In the genomic region with DNA sequence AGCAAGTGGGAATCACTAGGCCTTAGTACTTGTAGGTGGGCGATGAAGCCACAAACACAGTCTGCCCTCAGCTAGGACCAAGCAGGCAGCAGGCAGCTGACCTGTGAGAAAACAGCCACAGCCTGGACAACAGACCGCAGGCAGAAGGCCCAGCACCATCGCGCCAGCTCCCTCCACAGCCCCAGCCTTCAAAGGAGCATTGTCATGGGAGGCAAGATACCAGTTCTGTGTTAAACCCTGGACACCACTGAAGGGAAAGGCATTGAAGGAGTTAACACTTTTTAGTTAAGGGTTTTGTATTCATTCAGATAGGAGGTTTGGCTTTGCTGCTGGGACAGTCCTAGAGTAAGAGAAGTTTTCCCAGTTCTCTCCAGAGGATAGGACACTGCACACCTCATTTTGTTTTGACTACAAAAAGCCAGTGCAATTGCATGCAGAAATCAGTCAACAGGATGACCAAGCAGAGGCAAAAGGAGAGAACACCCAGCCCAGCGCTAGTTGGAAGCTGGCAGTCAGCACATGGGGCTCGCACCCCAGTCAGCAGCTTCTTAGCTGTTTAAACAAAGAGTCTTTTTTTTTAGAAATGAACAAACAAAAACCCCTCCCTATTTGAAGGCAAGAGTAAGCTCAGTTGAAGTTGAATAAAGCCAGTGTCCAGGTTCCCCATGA, we compare ENCODE assay signal across 17 cellular contexts.
"Had no signal": no experiment of that assay in that cellular context is flagged by ENCODE, and none has a peak within 500 bp of the region (broad histone marks: within the 10 kb centered on the region; RNA-seq: fewer than 3 reads in every experiment).

No MANE protein-coding gene starts in this region.

- H3K27ac Mint-ChIP-seq: activated CD4-positive, alpha-beta T cell treated with anti-CD3 and anti-CD28 coated beads for 36 hours; activated CD8-positive, alpha-beta T cell treated with anti-CD3 and anti-CD28 coated beads for 36 hours; immature natural killer cell; naive thymus-derived CD4-positive, alpha-beta T cell; T-cell had no signal

- H3K36me3 Mint-ChIP-seq: immature natural killer cell; naive thymus-derived CD4-positive, alpha-beta T cell; T-cell had no signal

- H3K4me3 ChIP-seq: lower lobe of right lung, SJSA1, tibial nerve had no signal

- H3K27ac ChIP-seq: lower lobe of right lung, SJSA1, WERI-Rb-1 had no signal

- H3K27me3 Mint-ChIP-seq: activated CD4-positive, alpha-beta T cell treated with anti-CD3 and anti-CD28 coated beads for 36 hours; activated CD8-positive, alpha-beta T cell treated with anti-CD3 and anti-CD28 coated beads for 36 hours; stimulated activated naive CD8-positive, alpha-beta T cell treated with anti-CD3 and anti-CD28 coated beads, Interleukin-15, amount 100 ng/mL, for 72 hours had no signal

- DNase-seq: activated CD4-positive, alpha-beta T cell treated with anti-CD3 and anti-CD28 coated beads for 36 hours; activated CD8-positive, alpha-beta memory T cell treated with anti-CD3 and anti-CD28 coated beads, Interleukin-2, amount 50 U/mL, for 4 hours; activated CD8-positive, alpha-beta T cell treated with anti-CD3 and anti-CD28 coated beads for 36 hours; activated naive CD4-positive, alpha-beta T cell; erythroblast; glutamatergic neuron; immature natural killer cell; left cardiac atrium; lower lobe of right lung; naive thymus-derived CD4-positive, alpha-beta T cell; stimulated activated CD4-positive, alpha-beta T cell treated with anti-CD3 and anti-CD28 coated beads, Interleukin-15, amount 100 ng/mL, for 24 hours; stimulated activated CD4-positive, alpha-beta T cell treated with anti-CD3 and anti-CD28 coated beads, Interleukin-4, amount 100 ng/mL, for 24 hours; stimulated activated naive CD8-positive, alpha-beta T cell treated with anti-CD3 and anti-CD28 coated beads, Interleukin-15, amount 100 ng/mL, for 72 hours; T-cell; WERI-Rb-1 had no signal

- H3K27me3 ChIP-seq: SJSA1, tibial nerve had no signal

- ATAC-seq: activated CD4-positive, alpha-beta T cell treated with anti-CD3 and anti-CD28 coated beads for 36 hours; activated CD8-positive, alpha-beta T cell treated with anti-CD3 and anti-CD28 coated beads for 36 hours; left cardiac atrium; lower lobe of right lung; naive thymus-derived CD4-positive, alpha-beta T cell; stimulated activated naive CD8-positive, alpha-beta T cell treated with anti-CD3 and anti-CD28 coated beads, Interleukin-15, amount 100 ng/mL, for 72 hours; T-cell had no signal

- H3K9me3 Mint-ChIP-seq: activated CD8-positive, alpha-beta T cell treated with anti-CD3 and anti-CD28 coated beads for 36 hours; immature natural killer cell; naive thymus-derived CD4-positive, alpha-beta T cell; stimulated activated naive CD8-positive, alpha-beta T cell treated with anti-CD3 and anti-CD28 coated beads, Interleukin-15, amount 100 ng/mL, for 72 hours; T-cell had no signal

- H3K4me1 Mint-ChIP-seq: activated CD4-positive, alpha-beta T cell treated with anti-CD3 and anti-CD28 coated beads for 36 hours; immature natural killer cell; naive thymus-derived CD4-positive, alpha-beta T cell; stimulated activated naive CD8-positive, alpha-beta T cell treated with anti-CD3 and anti-CD28 coated beads, Interleukin-15, amount 100 ng/mL, for 72 hours; T-cell had no signal

- H3K9me3 ChIP-seq: lower lobe of right lung, SJSA1, tibial nerve had no signal

- H3K4me3 Mint-ChIP-seq: activated CD4-positive, alpha-beta T cell treated with anti-CD3 and anti-CD28 coated beads for 36 hours; activated CD8-positive, alpha-beta T cell treated with anti-CD3 and anti-CD28 coated beads for 36 hours; immature natural killer cell; naive thymus-derived CD4-positive, alpha-beta T cell; stimulated activated naive CD8-positive, alpha-beta T cell treated with anti-CD3 and anti-CD28 coated beads, Interleukin-15, amount 100 ng/mL, for 72 hours; T-cell had no signal
